1 cellular context compared by ENCODE assay signal in the genomic region with DNA sequence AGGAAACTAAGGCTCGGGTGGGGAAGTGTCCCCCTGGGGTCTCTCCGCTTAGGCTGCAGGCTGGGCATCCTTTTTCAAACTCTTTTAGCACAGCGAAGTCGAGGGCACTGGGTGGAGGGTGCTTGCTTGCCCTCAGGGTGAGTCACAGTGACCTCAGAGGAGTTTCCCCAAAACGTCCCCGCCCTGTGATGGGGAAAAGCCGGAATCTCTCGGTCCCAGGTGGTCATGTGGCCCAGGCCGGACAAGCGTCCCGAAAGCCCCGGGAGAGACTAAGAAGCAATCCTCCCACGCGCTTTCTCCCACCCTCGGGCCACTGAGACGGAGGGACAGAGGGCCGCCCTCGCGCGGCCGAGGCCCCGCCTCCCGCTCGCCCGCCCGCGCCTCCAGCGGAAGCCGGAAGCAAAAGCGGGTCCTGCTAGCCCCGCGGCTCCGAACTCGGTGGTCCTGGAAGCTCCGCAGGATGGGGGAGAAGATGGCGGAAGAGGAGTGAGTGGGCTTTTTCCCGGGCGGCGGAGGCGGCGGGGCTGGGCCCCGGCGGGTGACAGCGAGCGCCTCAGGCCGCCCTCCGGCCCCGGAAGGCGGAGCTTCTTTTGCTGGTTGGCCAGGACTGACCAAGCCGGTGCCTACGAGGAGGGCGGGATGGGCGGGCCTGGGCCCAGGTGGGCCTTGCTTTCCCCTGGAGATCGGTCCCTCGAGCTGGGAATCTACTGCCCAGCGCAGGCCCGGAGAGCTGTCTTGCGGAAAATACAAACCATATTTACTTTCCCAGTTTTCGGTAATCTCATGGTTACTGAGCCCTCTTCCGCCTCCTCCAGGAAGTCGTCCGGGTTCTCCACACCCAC.
TF ChIP-seq lines count a peak whose summit lies in the region.

A gene with protein sequence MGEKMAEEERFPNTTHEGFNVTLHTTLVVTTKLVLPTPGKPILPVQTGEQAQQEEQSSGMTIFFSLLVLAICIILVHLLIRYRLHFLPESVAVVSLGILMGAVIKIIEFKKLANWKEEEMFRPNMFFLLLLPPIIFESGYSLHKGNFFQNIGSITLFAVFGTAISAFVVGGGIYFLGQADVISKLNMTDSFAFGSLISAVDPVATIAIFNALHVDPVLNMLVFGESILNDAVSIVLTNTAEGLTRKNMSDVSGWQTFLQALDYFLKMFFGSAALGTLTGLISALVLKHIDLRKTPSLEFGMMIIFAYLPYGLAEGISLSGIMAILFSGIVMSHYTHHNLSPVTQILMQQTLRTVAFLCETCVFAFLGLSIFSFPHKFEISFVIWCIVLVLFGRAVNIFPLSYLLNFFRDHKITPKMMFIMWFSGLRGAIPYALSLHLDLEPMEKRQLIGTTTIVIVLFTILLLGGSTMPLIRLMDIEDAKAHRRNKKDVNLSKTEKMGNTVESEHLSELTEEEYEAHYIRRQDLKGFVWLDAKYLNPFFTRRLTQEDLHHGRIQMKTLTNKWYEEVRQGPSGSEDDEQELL (plus strand): TSS at position 366 of the 842 bp plus-strand sequence. CDS start 95 bp downstream, at position 461.

TF ChIP-seq in HepG2, 621 proteins besides CTCF, POLR2A, EP300 and RAD21 (continued from another document and continues in another):
- TF ChIP-seq PLRG1 (conservative IDR thresholded peaks at IDR 0.05) = no peak
- peak; percentile 41 for TF ChIP-seq ZNF12 (CRISPR knock-in tag; IDR thresholded peaks at IDR 0.05)
- TF ChIP-seq, protein P1, sequence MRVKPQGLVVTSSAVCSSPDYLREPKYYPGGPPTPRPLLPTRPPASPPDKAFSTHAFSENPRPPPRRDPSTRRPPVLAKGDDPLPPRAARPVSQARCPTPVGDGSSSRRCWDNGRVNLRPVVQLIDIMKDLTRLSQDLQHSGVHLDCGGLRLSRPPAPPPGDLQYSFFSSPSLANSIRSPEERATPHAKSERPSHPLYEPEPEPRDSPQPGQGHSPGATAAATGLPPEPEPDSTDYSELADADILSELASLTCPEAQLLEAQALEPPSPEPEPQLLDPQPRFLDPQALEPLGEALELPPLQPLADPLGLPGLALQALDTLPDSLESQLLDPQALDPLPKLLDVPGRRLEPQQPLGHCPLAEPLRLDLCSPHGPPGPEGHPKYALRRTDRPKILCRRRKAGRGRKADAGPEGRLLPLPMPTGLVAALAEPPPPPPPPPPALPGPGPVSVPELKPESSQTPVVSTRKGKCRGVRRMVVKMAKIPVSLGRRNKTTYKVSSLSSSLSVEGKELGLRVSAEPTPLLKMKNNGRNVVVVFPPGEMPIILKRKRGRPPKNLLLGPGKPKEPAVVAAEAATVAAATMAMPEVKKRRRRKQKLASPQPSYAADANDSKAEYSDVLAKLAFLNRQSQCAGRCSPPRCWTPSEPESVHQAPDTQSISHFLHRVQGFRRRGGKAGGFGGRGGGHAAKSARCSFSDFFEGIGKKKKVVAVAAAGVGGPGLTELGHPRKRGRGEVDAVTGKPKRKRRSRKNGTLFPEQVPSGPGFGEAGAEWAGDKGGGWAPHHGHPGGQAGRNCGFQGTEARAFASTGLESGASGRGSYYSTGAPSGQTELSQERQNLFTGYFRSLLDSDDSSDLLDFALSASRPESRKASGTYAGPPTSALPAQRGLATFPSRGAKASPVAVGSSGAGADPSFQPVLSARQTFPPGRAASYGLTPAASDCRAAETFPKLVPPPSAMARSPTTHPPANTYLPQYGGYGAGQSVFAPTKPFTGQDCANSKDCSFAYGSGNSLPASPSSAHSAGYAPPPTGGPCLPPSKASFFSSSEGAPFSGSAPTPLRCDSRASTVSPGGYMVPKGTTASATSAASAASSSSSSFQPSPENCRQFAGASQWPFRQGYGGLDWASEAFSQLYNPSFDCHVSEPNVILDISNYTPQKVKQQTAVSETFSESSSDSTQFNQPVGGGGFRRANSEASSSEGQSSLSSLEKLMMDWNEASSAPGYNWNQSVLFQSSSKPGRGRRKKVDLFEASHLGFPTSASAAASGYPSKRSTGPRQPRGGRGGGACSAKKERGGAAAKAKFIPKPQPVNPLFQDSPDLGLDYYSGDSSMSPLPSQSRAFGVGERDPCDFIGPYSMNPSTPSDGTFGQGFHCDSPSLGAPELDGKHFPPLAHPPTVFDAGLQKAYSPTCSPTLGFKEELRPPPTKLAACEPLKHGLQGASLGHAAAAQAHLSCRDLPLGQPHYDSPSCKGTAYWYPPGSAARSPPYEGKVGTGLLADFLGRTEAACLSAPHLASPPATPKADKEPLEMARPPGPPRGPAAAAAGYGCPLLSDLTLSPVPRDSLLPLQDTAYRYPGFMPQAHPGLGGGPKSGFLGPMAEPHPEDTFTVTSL (CRISPR knock-in tag; IDR thresholded peaks at IDR 0.05; ENCODE audit: borderline replicate concordance) = peak; percentile 50
- TF ChIP-seq, protein P2, sequence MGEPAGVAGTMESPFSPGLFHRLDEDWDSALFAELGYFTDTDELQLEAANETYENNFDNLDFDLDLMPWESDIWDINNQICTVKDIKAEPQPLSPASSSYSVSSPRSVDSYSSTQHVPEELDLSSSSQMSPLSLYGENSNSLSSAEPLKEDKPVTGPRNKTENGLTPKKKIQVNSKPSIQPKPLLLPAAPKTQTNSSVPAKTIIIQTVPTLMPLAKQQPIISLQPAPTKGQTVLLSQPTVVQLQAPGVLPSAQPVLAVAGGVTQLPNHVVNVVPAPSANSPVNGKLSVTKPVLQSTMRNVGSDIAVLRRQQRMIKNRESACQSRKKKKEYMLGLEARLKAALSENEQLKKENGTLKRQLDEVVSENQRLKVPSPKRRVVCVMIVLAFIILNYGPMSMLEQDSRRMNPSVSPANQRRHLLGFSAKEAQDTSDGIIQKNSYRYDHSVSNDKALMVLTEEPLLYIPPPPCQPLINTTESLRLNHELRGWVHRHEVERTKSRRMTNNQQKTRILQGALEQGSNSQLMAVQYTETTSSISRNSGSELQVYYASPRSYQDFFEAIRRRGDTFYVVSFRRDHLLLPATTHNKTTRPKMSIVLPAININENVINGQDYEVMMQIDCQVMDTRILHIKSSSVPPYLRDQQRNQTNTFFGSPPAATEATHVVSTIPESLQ (CRISPR knock-in tag; conservative IDR thresholded peaks at IDR 0.05) = peak; percentile 89
- TF ChIP-seq THAP11 (CRISPR knock-in tag; IDR thresholded peaks at IDR 0.05) = peak; percentile 93
- TF ChIP-seq GTF3A (CRISPR knock-in tag; conservative IDR thresholded peaks at IDR 0.05) = peak; percentile 95; the same call in 1 of the 2 replicates
- TF ChIP-seq ZNF782 (CRISPR knock-in tag; IDR thresholded peaks at IDR 0.05; ENCODE audit: borderline replicate concordance) = peak; percentile 89; the same call in 1 of the 2 replicates
- TF ChIP-seq PTBP1 (IDR thresholded peaks at IDR 0.05; ENCODE audit: low read depth, low read length, poor library complexity, severe bottlenecking) = no peak
- peak; percentile 93 for TF ChIP-seq ASH2L (IDR thresholded peaks at IDR 0.05; ENCODE audit: insufficient read length, low read depth, low read length)
- TF ChIP-seq CBFB (CRISPR knock-in tag; IDR thresholded peaks at IDR 0.05) = peak; percentile 80
- TF ChIP-seq, protein P3, sequence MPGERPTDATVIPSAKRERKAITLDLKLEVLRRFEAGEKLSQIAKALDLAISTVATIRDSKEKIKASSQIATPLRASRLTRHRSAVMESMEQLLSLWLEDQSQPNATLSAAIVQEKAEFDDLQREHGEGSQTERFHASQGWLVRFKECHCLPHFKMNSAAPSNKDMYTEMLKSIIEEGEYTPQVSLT (CRISPR knock-in tag; IDR thresholded peaks at IDR 0.05; ENCODE audit: borderline replicate concordance, low read depth) = no peak
- TF ChIP-seq, protein P4, sequence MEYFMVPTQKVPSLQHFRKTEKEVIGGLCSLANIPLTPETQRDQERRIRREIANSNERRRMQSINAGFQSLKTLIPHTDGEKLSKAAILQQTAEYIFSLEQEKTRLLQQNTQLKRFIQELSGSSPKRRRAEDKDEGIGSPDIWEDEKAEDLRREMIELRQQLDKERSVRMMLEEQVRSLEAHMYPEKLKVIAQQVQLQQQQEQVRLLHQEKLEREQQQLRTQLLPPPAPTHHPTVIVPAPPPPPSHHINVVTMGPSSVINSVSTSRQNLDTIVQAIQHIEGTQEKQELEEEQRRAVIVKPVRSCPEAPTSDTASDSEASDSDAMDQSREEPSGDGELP (IDR thresholded peaks at IDR 0.05; ENCODE audit: borderline replicate concordance, low read depth) = peak; percentile 44; the same call in 1 of the 2 replicates
- TF ChIP-seq RFX1 (IDR thresholded peaks at IDR 0.05) = no peak
- TF ChIP-seq, protein P5, sequence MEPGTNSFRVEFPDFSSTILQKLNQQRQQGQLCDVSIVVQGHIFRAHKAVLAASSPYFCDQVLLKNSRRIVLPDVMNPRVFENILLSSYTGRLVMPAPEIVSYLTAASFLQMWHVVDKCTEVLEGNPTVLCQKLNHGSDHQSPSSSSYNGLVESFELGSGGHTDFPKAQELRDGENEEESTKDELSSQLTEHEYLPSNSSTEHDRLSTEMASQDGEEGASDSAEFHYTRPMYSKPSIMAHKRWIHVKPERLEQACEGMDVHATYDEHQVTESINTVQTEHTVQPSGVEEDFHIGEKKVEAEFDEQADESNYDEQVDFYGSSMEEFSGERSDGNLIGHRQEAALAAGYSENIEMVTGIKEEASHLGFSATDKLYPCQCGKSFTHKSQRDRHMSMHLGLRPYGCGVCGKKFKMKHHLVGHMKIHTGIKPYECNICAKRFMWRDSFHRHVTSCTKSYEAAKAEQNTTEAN (CRISPR knock-in tag; conservative IDR thresholded peaks at IDR 0.05) = no peak
- TF ChIP-seq ZNF143 (CRISPR knock-in tag; IDR thresholded peaks at IDR 0.05) = peak; percentile 65
- TF ChIP-seq ZZZ3 (CRISPR knock-in tag; IDR thresholded peaks at IDR 0.05; ENCODE audit: borderline replicate concordance) = peak; percentile 93; the same call in 1 of the 2 replicates
- no peak; the same call in 1 of the 2 replicates for TF ChIP-seq PRMT3 (CRISPR knock-in tag; IDR thresholded peaks at IDR 0.05; ENCODE audit: borderline replicate concordance, low read depth)
- TF ChIP-seq, protein P6, sequence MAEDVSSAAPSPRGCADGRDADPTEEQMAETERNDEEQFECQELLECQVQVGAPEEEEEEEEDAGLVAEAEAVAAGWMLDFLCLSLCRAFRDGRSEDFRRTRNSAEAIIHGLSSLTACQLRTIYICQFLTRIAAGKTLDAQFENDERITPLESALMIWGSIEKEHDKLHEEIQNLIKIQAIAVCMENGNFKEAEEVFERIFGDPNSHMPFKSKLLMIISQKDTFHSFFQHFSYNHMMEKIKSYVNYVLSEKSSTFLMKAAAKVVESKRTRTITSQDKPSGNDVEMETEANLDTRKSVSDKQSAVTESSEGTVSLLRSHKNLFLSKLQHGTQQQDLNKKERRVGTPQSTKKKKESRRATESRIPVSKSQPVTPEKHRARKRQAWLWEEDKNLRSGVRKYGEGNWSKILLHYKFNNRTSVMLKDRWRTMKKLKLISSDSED (CRISPR knock-in tag; IDR thresholded peaks at IDR 0.05) = no peak
- peak; percentile 76; the same call in 1 of the 2 replicates for TF ChIP-seq RXRB (CRISPR knock-in tag; IDR thresholded peaks at IDR 0.05; ENCODE audit: borderline replicate concordance)
- no peak for TF ChIP-seq ZC3H13 (CRISPR knock-in tag; IDR thresholded peaks at IDR 0.05)
- TF ChIP-seq HOXA5 (CRISPR knock-in tag; IDR thresholded peaks at IDR 0.05) = peak; percentile 96
- TF ChIP-seq, protein P7, sequence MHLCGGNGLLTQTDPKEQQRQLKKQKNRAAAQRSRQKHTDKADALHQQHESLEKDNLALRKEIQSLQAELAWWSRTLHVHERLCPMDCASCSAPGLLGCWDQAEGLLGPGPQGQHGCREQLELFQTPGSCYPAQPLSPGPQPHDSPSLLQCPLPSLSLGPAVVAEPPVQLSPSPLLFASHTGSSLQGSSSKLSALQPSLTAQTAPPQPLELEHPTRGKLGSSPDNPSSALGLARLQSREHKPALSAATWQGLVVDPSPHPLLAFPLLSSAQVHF (CRISPR knock-in tag; IDR thresholded peaks at IDR 0.05) = no peak
- TF ChIP-seq, protein P8, sequence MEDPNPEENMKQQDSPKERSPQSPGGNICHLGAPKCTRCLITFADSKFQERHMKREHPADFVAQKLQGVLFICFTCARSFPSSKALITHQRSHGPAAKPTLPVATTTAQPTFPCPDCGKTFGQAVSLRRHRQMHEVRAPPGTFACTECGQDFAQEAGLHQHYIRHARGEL (CRISPR knock-in tag; IDR thresholded peaks at IDR 0.05) = 0 out of 2 replicates have a peak, but pooled peaks have one; percentile 70
- TF ChIP-seq, protein P9, sequence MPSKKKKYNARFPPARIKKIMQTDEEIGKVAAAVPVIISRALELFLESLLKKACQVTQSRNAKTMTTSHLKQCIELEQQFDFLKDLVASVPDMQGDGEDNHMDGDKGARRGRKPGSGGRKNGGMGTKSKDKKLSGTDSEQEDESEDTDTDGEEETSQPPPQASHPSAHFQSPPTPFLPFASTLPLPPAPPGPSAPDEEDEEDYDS (CRISPR knock-in tag; IDR thresholded peaks at IDR 0.05) = peak; percentile 76
- TF ChIP-seq SMAD3 (CRISPR knock-in tag; IDR thresholded peaks at IDR 0.05) = peak; percentile 29; the same call in 1 of the 2 replicates
- TF ChIP-seq ZNF205 (CRISPR knock-in tag; IDR thresholded peaks at IDR 0.05) = peak; percentile 89; the same call in 1 of the 2 replicates
- TF ChIP-seq, protein P10, sequence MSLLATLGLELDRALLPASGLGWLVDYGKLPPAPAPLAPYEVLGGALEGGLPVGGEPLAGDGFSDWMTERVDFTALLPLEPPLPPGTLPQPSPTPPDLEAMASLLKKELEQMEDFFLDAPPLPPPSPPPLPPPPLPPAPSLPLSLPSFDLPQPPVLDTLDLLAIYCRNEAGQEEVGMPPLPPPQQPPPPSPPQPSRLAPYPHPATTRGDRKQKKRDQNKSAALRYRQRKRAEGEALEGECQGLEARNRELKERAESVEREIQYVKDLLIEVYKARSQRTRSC (CRISPR knock-in tag; IDR thresholded peaks at IDR 0.05; ENCODE audit: low read depth) = peak; percentile 88; the same call in 1 of the 2 replicates
- 0 out of 2 replicates have a peak, but pooled peaks have one; percentile 19 for TF ChIP-seq ZNF326 (CRISPR knock-in tag; IDR thresholded peaks at IDR 0.05; ENCODE audit: borderline replicate concordance)
- peak; percentile 79; the same call in 1 of the 2 replicates for TF ChIP-seq ZNF225 (CRISPR knock-in tag; IDR thresholded peaks at IDR 0.05)
- no peak; the same call in none of the 2 replicates for TF ChIP-seq ZNF557 (CRISPR knock-in tag; IDR thresholded peaks at IDR 0.05)
- no peak; the same call in 1 of the 2 replicates for TF ChIP-seq ZNF121 (CRISPR knock-in tag; IDR thresholded peaks at IDR 0.05)
- TF ChIP-seq ZNF556 (CRISPR knock-in tag; IDR thresholded peaks at IDR 0.05; ENCODE audit: borderline replicate concordance) = peak; percentile 78
- no peak for TF ChIP-seq ZFP82 (CRISPR knock-in tag; IDR thresholded peaks at IDR 0.05; ENCODE audit: borderline replicate concordance)
- peak; percentile 74; the same call in 1 of the 2 replicates for TF ChIP-seq ZNF816 (CRISPR knock-in tag; IDR thresholded peaks at IDR 0.05; ENCODE audit: borderline replicate concordance)
- TF ChIP-seq ZNF619 (CRISPR knock-in tag; IDR thresholded peaks at IDR 0.05) = peak; percentile 76; the same call in 1 of the 2 replicates
- 0 out of 2 replicates have a peak, but pooled peaks have one; percentile 5 for TF ChIP-seq FOXK1 (CRISPR knock-in tag; IDR thresholded peaks at IDR 0.05; ENCODE audit: borderline replicate concordance, low read depth)
- peak; percentile 95 for TF ChIP-seq YEATS2 (CRISPR knock-in tag; IDR thresholded peaks at IDR 0.05; ENCODE audit: borderline replicate concordance)
